25 cellular contexts compared by ENCODE assay signal in genomic region chr2:191467113-191467512, GRCh38.
A peak's percentile ranks its signal among the peaks of the same experiment; 100 is the strongest.
DNase-seq lines count a peak whose midpoint lies in the region; ATAC-seq, FAIRE-seq and TF ChIP-seq lines count a peak whose summit lies in the region.
"Had no signal": no experiment of that assay in that cellular context is flagged by ENCODE, and none has a peak within 500 bp of the region (broad histone marks: within the 10 kb centered on the region; RNA-seq: fewer than 3 reads in every experiment).

No MANE protein-coding gene starts in this region.

- H3K9me3 ChIP-seq in HepG2 (ENCODE audit: low read length) (no peaks in the 10 kb centered on the region), right lobe of liver (no peaks in the 10 kb centered on the region), small intestine (ENCODE audit: control insufficient read depth, low read depth) (no peaks in the 10 kb centered on the region)

- 19% methylated on average over 5 of the region's 5 CpGs for WGBS in HepG2 (ENCODE audit: low lambda C conversion rate)
- WGBS in right lobe of liver (ENCODE audit: insufficient coverage, low coverage, low lambda C conversion rate, missing lambda C conversion rate): no CpG with 5 or more reads among the region's 5 CpGs
- WGBS in small intestine, 3 donors: 67 to 83% (median 82%) methylated on average over 5 of the region's 5 CpGs

- H3K36me3 Mint-ChIP-seq in stimulated activated naive B cell treated with anti-CD40 and anti-IgM and Interleukin-4, amounts not matched to agents 10 μg/mL and 1 μg/mL and 100 μg/mL, for 72 hours: no peaks in the 10 kb centered on the region
- H3K36me3 Mint-ChIP-seq: CD14-positive monocyte; CD8-positive, alpha-beta memory T cell had no signal

- CTCF ChIA-PET in HepG2 (lab: Yijun Ruan, JAX; ENCODE audit: low intra/inter-chr PET ratio, low total read pairs): no interaction called here

- intact Hi-C loops in HepG2 (cut with micrococcal nuclease; ENCODE audit: unreplicated experiment): no loop called here
- intact Hi-C loops in right lobe of liver (cut with DNase I): no loop called here

- ATAC-seq in HepG2: no peak
- ATAC-seq in right lobe of liver: no peak
- ATAC-seq in foreskin keratinocyte: peak; percentile 21
- no peak for ATAC-seq in HG03354 (IDR thresholded peaks at IDR 0.05; ENCODE audit: poor library complexity, severe bottlenecking, unreplicated experiment)
- ATAC-seq in stimulated activated naive B cell treated with anti-CD40 and anti-IgM and Interleukin-4, amounts not matched to agents 10 μg/mL and 1 μg/mL and 100 μg/mL, for 72 hours (replicated peaks): no peak

- POLR2A ChIA-PET in HepG2 (lab: Yijun Ruan, JAX): no interaction called here

- DNase-seq in DMS53 (lab: John Stamatoyannopoulos, UW): peak; percentile 38
- DNase-seq in DMS53 treated with DMSO at 0.1 percent for 48 hours (lab: John Stamatoyannopoulos, UW; ENCODE audit: unreplicated experiment): no peak
- DNase-seq in HepG2 (ENCODE audit: low spot score): no peak
- DNase-seq in right lobe of liver: no peak
- DNase-seq in foreskin keratinocyte: no peak
- peak; percentile 30 for DNase-seq in small intestine
- DNase-seq in stimulated activated naive B cell treated with anti-CD40 and anti-IgM and Interleukin-4, amounts not matched to agents 10 μg/mL and 1 μg/mL and 100 μg/mL, for 72 hours: no peak
- DNase-seq: CD8-positive, alpha-beta memory T cell; DMS 273 treated with DMSO at 0.1 percent for 48 hours; DND-41; KG1; NCI-H1092 treated with DMSO at 0.1 percent for 48 hours; NCI-H1436; NCI-H187; NCI-H2081 treated with DMSO at 0.1 percent for 48 hours; NCI-H446; NCI-H524 treated with DMSO at 0.1 percent for 48 hours; RPMI8226; SHP77 had no signal

- H2AFZ ChIP-seq in HepG2 (ENCODE audit: low read length): no peak overlapping the region

- H3K36me3 ChIP-seq in HepG2 (replicated peaks in 1 of 2; ENCODE audit: control insufficient read depth in 1 of 2, insufficient read depth in 2 of 2, low read length in 2 of 2): no peaks in the 10 kb centered on the region
- H3K36me3 ChIP-seq in right lobe of liver: no peaks in the 10 kb centered on the region
- H3K36me3 ChIP-seq in small intestine (ENCODE audit: control insufficient read depth in 2 of 2, insufficient read depth in 2 of 2, low read length in 2 of 2): no peaks in the 10 kb centered on the region

- H3K4me1 ChIP-seq in HepG2 (ENCODE audit: insufficient read depth, low read length) (no peaks in the 10 kb centered on the region), right lobe of liver (peaks cover 0 to 22% (median 0%) of the 10 kb centered on the region in 4 donors), foreskin keratinocyte (no peaks in the 10 kb centered on the region), small intestine (ENCODE audit: control insufficient read depth in 2 of 2, insufficient read depth in 1 of 2, low read depth in 1 of 2, low read length in 1 of 2) (peaks cover 2 to 4% of the 10 kb centered on the region in 2 donors)

- TF ChIP-seq POLR2A in HepG2 (IDR thresholded peaks at IDR 0.05; ENCODE audit: insufficient read depth in 1 of 2, low read depth in 2 of 2, low read length in 2 of 2) (no peak), right lobe of liver (IDR thresholded peaks at IDR 0.05) (no peak)

- TF ChIP-seq CTCF in HepG2 (CRISPR knock-in tag; IDR thresholded peaks at IDR 0.05) (no peak), right lobe of liver (IDR thresholded peaks at IDR 0.05) (no peak), foreskin keratinocyte (conservative IDR thresholded peaks at IDR 0.05) (no peak)

- no peak for TF ChIP-seq EP300 in HepG2 (IDR thresholded peaks at IDR 0.05; ENCODE audit: low read depth in 2 of 2, low read length in 2 of 2)
- no peak for TF ChIP-seq EP300 in HepG2 (CRISPR knock-in tag; IDR thresholded peaks at IDR 0.05; ENCODE audit: borderline replicate concordance)

- FAIRE-seq in HepG2 (lab: Jason Lieb, UNC): no peak
- FAIRE-seq in small intestine (lab: Jason Lieb, UNC): no peak
- FAIRE-seq: GM19239, H54 had no signal

- H3K4me3 ChIP-seq in HepG2 (replicated peaks in 1 of 3; ENCODE audit: insufficient read depth in 1 of 3, low read depth in 2 of 3, low read length in 3 of 3) (no peak overlapping the region), right lobe of liver (no peak overlapping the region), small intestine (ENCODE audit: low read depth in 1 of 2, low read length in 2 of 2) (no peak overlapping the region)

- H3K9ac ChIP-seq in HepG2 (ENCODE audit: insufficient read depth, low read depth, low read length): no peak overlapping the region

- H3K27ac ChIP-seq in HepG2 (ENCODE audit: extremely low read length, insufficient read depth, low read length): no peak overlapping the region
- no peak overlapping the region for H3K27ac ChIP-seq in right lobe of liver
- H3K27ac ChIP-seq in foreskin keratinocyte: no peak overlapping the region
- no peak overlapping the region for H3K27ac ChIP-seq in small intestine (ENCODE audit: low read depth in 1 of 2, low read length in 1 of 2)
- H3K27ac ChIP-seq: 22Rv1 had no signal

- no peak overlapping the region for H3K27ac Mint-ChIP-seq in stimulated activated naive B cell treated with anti-CD40 and anti-IgM and Interleukin-4, amounts not matched to agents 10 μg/mL and 1 μg/mL and 100 μg/mL, for 72 hours
- H3K27ac Mint-ChIP-seq: B cell; CD14-positive monocyte; CD8-positive, alpha-beta memory T cell had no signal

- no peak overlapping the region for H3K4me2 ChIP-seq in HepG2 (ENCODE audit: low read depth, low read length)

- no peaks in the 10 kb centered on the region for H3K79me2 ChIP-seq in HepG2 (ENCODE audit: insufficient read depth, low read length)

- no peaks in the 10 kb centered on the region for H3K9me3 Mint-ChIP-seq in stimulated activated naive B cell treated with anti-CD40 and anti-IgM and Interleukin-4, amounts not matched to agents 10 μg/mL and 1 μg/mL and 100 μg/mL, for 72 hours
- H3K9me3 Mint-ChIP-seq: CD8-positive, alpha-beta memory T cell had no signal

- H3K4me3 Mint-ChIP-seq in stimulated activated naive B cell treated with anti-CD40 and anti-IgM and Interleukin-4, amounts not matched to agents 10 μg/mL and 1 μg/mL and 100 μg/mL, for 72 hours: no peak overlapping the region
- H3K4me3 Mint-ChIP-seq: B cell; CD14-positive monocyte; CD8-positive, alpha-beta memory T cell had no signal

- no TSS peak for BruUV-seq in HepG2 (replicated peaks; lab: Mats Ljungman, UMichigan)

- no peaks in the 10 kb centered on the region for H3K27me3 Mint-ChIP-seq in stimulated activated naive B cell treated with anti-CD40 and anti-IgM and Interleukin-4, amounts not matched to agents 10 μg/mL and 1 μg/mL and 100 μg/mL, for 72 hours
- H3K27me3 Mint-ChIP-seq: B cell had no signal

- H3K27me3 ChIP-seq in HepG2 (ENCODE audit: control insufficient read depth in 1 of 2, insufficient read depth in 2 of 2, low read length in 2 of 2): peaks cover 0 to 14% of the 10 kb centered on the region in 2 experiments; a peak in 2 of 5 replicates
- H3K27me3 ChIP-seq in right lobe of liver: no peaks in the 10 kb centered on the region
- H3K27me3 ChIP-seq in foreskin keratinocyte: no peaks in the 10 kb centered on the region
- no peaks in the 10 kb centered on the region for H3K27me3 ChIP-seq in small intestine (ENCODE audit: control insufficient read depth in 2 of 2, insufficient read depth in 2 of 2, low read length in 2 of 2)

- no peaks in the 10 kb centered on the region for H4K20me1 ChIP-seq in HepG2 (ENCODE audit: insufficient read depth, low read length)

- in situ Hi-C loops in HepG2 (cut with HindIII; ENCODE audit: extremely low pct_ligation_motif_present, low pct_unique_long_range_greater_than_20kb): no loop called here

- TF ChIP-seq RAD21 in HepG2 (CRISPR knock-in tag; IDR thresholded peaks at IDR 0.05): no peak

- H3K4me1 Mint-ChIP-seq in stimulated activated naive B cell treated with anti-CD40 and anti-IgM and Interleukin-4, amounts not matched to agents 10 μg/mL and 1 μg/mL and 100 μg/mL, for 72 hours: no peaks in the 10 kb centered on the region
- H3K4me1 Mint-ChIP-seq: B cell; CD14-positive monocyte; CD8-positive, alpha-beta memory T cell had no signal

TF ChIP-seq in HepG2, 621 proteins besides CTCF, POLR2A, EP300 and RAD21 (continues in another document):
- no peak for TF ChIP-seq ZBTB42 (CRISPR knock-in tag; IDR thresholded peaks at IDR 0.05)
- no peak for TF ChIP-seq MXD1 (CRISPR knock-in tag; IDR thresholded peaks at IDR 0.05)
- TF ChIP-seq POLR2AphosphoS5 (IDR thresholded peaks at IDR 0.05; ENCODE audit: low read depth, low read length): no peak
- peak; percentile 80 for TF ChIP-seq CREB1 (IDR thresholded peaks at IDR 0.05)
- no peak for TF ChIP-seq CREB1 (CRISPR knock-in tag; IDR thresholded peaks at IDR 0.05)
- no peak for TF ChIP-seq LBX2 (CRISPR knock-in tag; IDR thresholded peaks at IDR 0.05; ENCODE audit: borderline replicate concordance)

Comparison
In these comparisons a context has a peak if more than half of its experiments do, and no peak if none do; other contexts are left out.
1. DNase-seq: peak in DMS53 (single experiment) and small intestine (single experiment); none in DMS53 treated with DMSO at 0.1 percent for 48 hours (single experiment), HepG2 (single experiment), right lobe of liver (0 of 3), foreskin keratinocyte (0 of 2) and stimulated activated naive B cell treated with anti-CD40 and anti-IgM and Interleukin-4, amounts not matched to agents 10 μg/mL and 1 μg/mL and 100 μg/mL, for 72 hours (single experiment).